In genomic region chr6:21748343-21749063, GRCh38 we compare ENCODE assay signal across 9 cellular contexts.
DNase-seq lines count a peak whose midpoint lies in the region; ATAC-seq, FAIRE-seq and TF ChIP-seq lines count a peak whose summit lies in the region.
"Had no signal": no experiment of that assay in that cellular context is flagged by ENCODE, and none has a peak within 500 bp of the region (broad histone marks: within the 10 kb centered on the region; RNA-seq: fewer than 3 reads in every experiment).

No MANE protein-coding gene starts in this region.

- peak overlapping the region; percentile 57 for H3K4me3 Mint-ChIP-seq in GM23338

- no peaks in the 10 kb centered on the region for H3F3A ChIP-seq in GM23338 (replicated peaks; ENCODE audit: low read depth)

- no TSS peak for BruUV-seq in GM12878 (replicated peaks; lab: Mats Ljungman, UMichigan)

- H3K4me3 ChIP-seq in GM23338 (peak overlapping the region; percentile 18), GM12878 (no peak overlapping the region), pancreas (no peak overlapping the region), right lobe of liver (no peak overlapping the region)

- H3K36me3 ChIP-seq in GM23338 (ENCODE audit: insufficient read depth) (no peaks in the 10 kb centered on the region), GM12878 (ENCODE audit: control insufficient read depth in 2 of 2, insufficient read depth in 2 of 2, low read length in 1 of 2) (no peaks in the 10 kb centered on the region), pancreas (no peaks in the 10 kb centered on the region), right lobe of liver (no peaks in the 10 kb centered on the region)

- intact Hi-C loops in GM12878 (cut with micrococcal nuclease; ENCODE audit: unreplicated experiment) (no loop called here), pancreas (cut with DNase I) (no loop called here), right lobe of liver (cut with DNase I) (no loop called here)

- no peaks in the 10 kb centered on the region for H3K9me3 Mint-ChIP-seq in GM23338

- H3K9ac ChIP-seq in GM12878 (ENCODE audit: control insufficient read depth, insufficient read depth, low read length): no peak overlapping the region

- H3K27me3 ChIP-seq in GM23338 (ENCODE audit: insufficient read depth) (no peaks in the 10 kb centered on the region), GM12878 (replicated peaks in 1 of 2; ENCODE audit: control insufficient read depth in 2 of 2, insufficient read depth in 2 of 2, low read length in 1 of 2) (no peaks in the 10 kb centered on the region; a peak in 1 of 4 replicates), pancreas (no peaks in the 10 kb centered on the region), right lobe of liver (no peaks in the 10 kb centered on the region)

- H3K79me2 ChIP-seq in GM23338 (replicated peaks; ENCODE audit: insufficient read depth) (peaks cover 100% of the 10 kb centered on the region), GM12878 (ENCODE audit: control insufficient read depth, insufficient read depth, low read length) (no peaks in the 10 kb centered on the region)

- SMC1A ChIA-PET in GM12878 (lab: Charles Lee; ENCODE audit: uncharacterized antibody, unreplicated experiment): interaction anchor here (1.0 to 1.2 kb wide), 3 partner anchors 68 to 1184 kb away, joined by 3 read pairs; no protein-coding TSS in a partner anchor

- CTCF ChIA-PET in GM12878 (lab: Yijun Ruan, JAX): interaction anchor here (0.6 kb wide), 1 partner anchor 932 kb away, joined by 3 read pairs; no protein-coding TSS in a partner anchor

- H3K27ac ChIP-seq in GM23338 (ENCODE audit: low read depth) (peak overlapping the region; percentile 81), GM12878 (ENCODE audit: control insufficient read depth, insufficient read depth) (no peak overlapping the region), pancreas (no peak overlapping the region), right lobe of liver (no peak overlapping the region)

- TF ChIP-seq RAD21 in GM12878 (IDR thresholded peaks at IDR 0.05; ENCODE audit: insufficient read depth, low read depth, low read length): no peak

- in situ Hi-C loops in GM12878 (cut with MboI): no loop called here

- peak; percentile 60 for DNase-seq in GM23338 (ENCODE audit: low spot score)
- DNase-seq in NCI-H2107 (lab: John Stamatoyannopoulos, UW): peak; percentile 31
- DNase-seq in GM12878 (ENCODE audit: low read depth, low spot score): no peak
- DNase-seq in pancreas: no peak
- DNase-seq in effector CD4-positive, alpha-beta T cell: no peak
- DNase-seq in NCI-H2196 treated with DMSO at 0.1 percent for 48 hours (lab: John Stamatoyannopoulos, UW; ENCODE audit: unreplicated experiment): no peak
- no peak for DNase-seq in right lobe of liver
- DNase-seq: Kasumi-1 had no signal

- RAD21 ChIA-PET in GM12878 (lab: Charles Lee; ENCODE audit: unreplicated experiment): interaction anchor here (0.6 to 0.8 kb wide), 2 partner anchors 16 to 320 kb away, joined by 3 read pairs; no protein-coding TSS in a partner anchor

- H3K36me3 Mint-ChIP-seq in GM23338 (ENCODE audit: low read depth): peaks cover 18% of the 10 kb centered on the region

- peaks cover 5% of the 10 kb centered on the region for H3K27me3 Mint-ChIP-seq in GM23338 (ENCODE audit: insufficient read depth, low read depth, poor library complexity)

- POLR2A ChIA-PET in GM12878 (lab: Charles Lee): interaction anchor here (0.5 kb wide), 1 partner anchor 11 kb away, joined by 4 read pairs; no protein-coding TSS in a partner anchor

- H3K9me2 ChIP-seq in GM23338 (ENCODE audit: insufficient read depth): no peaks in the 10 kb centered on the region

- H3K4me2 ChIP-seq in GM23338: peak overlapping the region; percentile 56
- H3K4me2 ChIP-seq in GM12878 (ENCODE audit: control insufficient read depth, insufficient read depth): no peak overlapping the region

- H2AFZ ChIP-seq in GM23338 (no peak overlapping the region), GM12878 (ENCODE audit: control insufficient read depth, low read depth, low read length) (no peak overlapping the region)

- FAIRE-seq in GM12878 (lab: Jason Lieb, UNC) (no peak), pancreas (lab: Jason Lieb, UNC) (peak; percentile 13)

- ATAC-seq in GM23338: peak; percentile 67
- peak; percentile 80 for ATAC-seq in GM12878
- no peak for ATAC-seq in pancreas
- ATAC-seq in GM18858 (IDR thresholded peaks at IDR 0.05; ENCODE audit: unreplicated experiment): no peak
- no peak for ATAC-seq in right lobe of liver

- peak in 1 of 2 experiments; percentile 55; a peak in 1 of 4 replicates for TF ChIP-seq EP300 in GM12878 (IDR thresholded peaks at IDR 0.05; ENCODE audit: borderline replicate concordance in 1 of 2, control insufficient read depth in 1 of 2, low read depth in 2 of 2, low read length in 2 of 2)

- WGBS in GM12878 (ENCODE audit: insufficient coverage, insufficient replicate concordance, low lambda C conversion rate, missing lambda C conversion rate): 10% methylated on average over 3 of the region's 3 CpGs
- WGBS in pancreas, 2 donors: 49 to 54% methylated on average over 3 of the region's 3 CpGs
- WGBS in right lobe of liver (ENCODE audit: insufficient coverage, low coverage, low lambda C conversion rate, missing lambda C conversion rate): 48% methylated on average over 3 of the region's 3 CpGs

- peak overlapping the region; percentile 84 for H3K27ac Mint-ChIP-seq in GM23338

- H4K20me1 ChIP-seq in GM23338 (replicated peaks; ENCODE audit: insufficient read depth): peaks cover 10% of the 10 kb centered on the region; the same call in 1 of the 2 replicates
- no peaks in the 10 kb centered on the region for H4K20me1 ChIP-seq in GM12878 (ENCODE audit: control insufficient read depth, insufficient read depth)

- H3K4me1 ChIP-seq in GM23338 (ENCODE audit: insufficient read depth) (peaks cover 80% of the 10 kb centered on the region), GM12878 (ENCODE audit: control insufficient read depth, insufficient read depth, low read length) (no peaks in the 10 kb centered on the region), pancreas (no peaks in the 10 kb centered on the region), right lobe of liver (no peaks in the 10 kb centered on the region)

- no peak for TF ChIP-seq POLR2A in GM12878 (IDR thresholded peaks at IDR 0.05; ENCODE audit: low read depth, low read length)
- no peak for TF ChIP-seq POLR2A in right lobe of liver (IDR thresholded peaks at IDR 0.05)

- H3K4me1 Mint-ChIP-seq in GM23338: peaks cover 68% of the 10 kb centered on the region

- H3K9me3 ChIP-seq in GM12878 (replicated peaks; ENCODE audit: control insufficient read depth, insufficient read depth, low read length) (no peaks in the 10 kb centered on the region), pancreas (no peaks in the 10 kb centered on the region), right lobe of liver (no peaks in the 10 kb centered on the region)

- TF ChIP-seq CTCF in GM23338 (conservative IDR thresholded peaks at IDR 0.05; ENCODE audit: low read depth in 2 of 2): no peak
- TF ChIP-seq CTCF in GM12878 (IDR thresholded peaks at IDR 0.05 in 2 of 3, conservative IDR thresholded peaks at IDR 0.05 in 1 of 3; ENCODE audit: control insufficient read depth in 2 of 3, extremely low read depth in 1 of 3, insufficient read depth in 1 of 3, low read depth in 3 of 3, low read length in 3 of 3): no peak
- no peak for TF ChIP-seq CTCF in pancreas (IDR thresholded peaks at IDR 0.05)
- no peak for TF ChIP-seq CTCF in right lobe of liver (IDR thresholded peaks at IDR 0.05)

TF ChIP-seq in GM23338, 12 proteins besides CTCF, POLR2A, EP300 and RAD21 (continues in another document):
- TF ChIP-seq CREB1 (CRISPR knock-in tag; IDR thresholded peaks at IDR 0.05; ENCODE audit: low read depth) (no peak), ZNF114 (CRISPR knock-in tag; IDR thresholded peaks at IDR 0.05) (no peak), STAT1 (IDR thresholded peaks at IDR 0.05; ENCODE audit: unreplicated experiment) (no peak), POLR2AphosphoS5 (IDR thresholded peaks at IDR 0.05; ENCODE audit: low read depth) (no peak), NANOG (IDR thresholded peaks at IDR 0.05; ENCODE audit: borderline replicate concordance) (0 out of 2 replicates have a peak, but pooled peaks have one; percentile 8)

TF ChIP-seq in GM12878, 131 proteins besides CTCF, POLR2A, EP300 and RAD21 (continues in another document):
- no peak for TF ChIP-seq CBX3 (IDR thresholded peaks at IDR 0.05; ENCODE audit: borderline replicate concordance, low read depth)
- TF ChIP-seq MEF2B (IDR thresholded peaks at IDR 0.05; ENCODE audit: partially characterized antibody, poor library complexity, severe bottlenecking): peak; percentile 92
- TF ChIP-seq DPF2 (IDR thresholded peaks at IDR 0.05): peak; percentile 39; the same call in 1 of the 2 replicates
- TF ChIP-seq LARP7 (IDR thresholded peaks at IDR 0.05): no peak
- TF ChIP-seq ATF7 (IDR thresholded peaks at IDR 0.05; ENCODE audit: low read depth): peak; percentile 22; the same call in 1 of the 2 replicates
- TF ChIP-seq CHD1 (IDR thresholded peaks at IDR 0.05; ENCODE audit: low read depth, low read length): no peak
- TF ChIP-seq BHLHE40 (IDR thresholded peaks at IDR 0.05; ENCODE audit: borderline replicate concordance in 1 of 2, low read depth in 2 of 2, low read length in 1 of 2): no peak

Comparison
In these comparisons a context has a peak if more than half of its experiments do, and no peak if none do; other contexts are left out.
1. ATAC-seq: peak in GM23338 (single experiment) and GM12878 (single experiment); none in pancreas (0 of 4), GM18858 (single experiment) and right lobe of liver (0 of 4).
2. DNase-seq: peak in GM23338 (single experiment) and NCI-H2107 (single experiment); none in GM12878 (single experiment), pancreas (0 of 6), effector CD4-positive, alpha-beta T cell (single experiment), NCI-H2196 treated with DMSO at 0.1 percent for 48 hours (single experiment) and right lobe of liver (0 of 3).